10 cellular contexts compared by ENCODE assay signal in genomic region chr22:35315855-35316745, GRCh38. TPM values are rescaled to one million over a fixed set of nuclear protein-coding genes. Genes with fewer than 3 reads are reported as not detected.
A peak's percentile ranks its signal among the peaks of the same experiment; 100 is the strongest.
DNase-seq lines count a peak whose midpoint lies in the region; ATAC-seq, FAIRE-seq and TF ChIP-seq lines count a peak whose summit lies in the region.
"Had no signal": no experiment of that assay in that cellular context is flagged by ENCODE, and none has a peak within 500 bp of the region (broad histone marks: within the 10 kb centered on the region; RNA-seq: fewer than 3 reads in every experiment).

No MANE protein-coding gene starts in this region.

- H3K4me1 Mint-ChIP-seq in CD14-positive monocyte = peaks cover 24% of the 10 kb centered on the region
- peaks cover 39% of the 10 kb centered on the region for H3K4me1 Mint-ChIP-seq in activated CD4-positive, alpha-beta T cell treated with anti-CD3 and anti-CD28 coated beads, Interleukin-2, amount 10 ng/mL, durations not matched to agents 7 days and 5 days

- peak; percentile 86 for FAIRE-seq in bronchial epithelial cell (lab: Jason Lieb, UNC)

- POLR2A ChIA-PET in activated CD4-positive, alpha-beta T cell treated with anti-CD3 and anti-CD28 coated beads, Interleukin-2, amount 10 ng/mL, durations not matched to agents 7 days and 5 days (lab: Charles Lee) = no interaction called here
- POLR2A ChIA-PET in HEK293T (lab: Yijun Ruan, JAX) = no interaction called here

- no peak for ATAC-seq in GM18870 (IDR thresholded peaks at IDR 0.05; ENCODE audit: unreplicated experiment)

- TF ChIP-seq CTCF in CD14-positive monocyte (IDR thresholded peaks at IDR 0.05) (no peak), bronchial epithelial cell (IDR thresholded peaks at IDR 0.05; ENCODE audit: insufficient read depth, low read length, severe bottlenecking) (no peak)

- intact Hi-C loops in CD14-positive monocyte (cut with micrococcal nuclease) = no loop called here

- CTCF ChIA-PET in activated CD4-positive, alpha-beta T cell treated with anti-CD3 and anti-CD28 coated beads, Interleukin-2, amount 10 ng/mL, durations not matched to agents 7 days and 5 days (lab: Charles Lee) = no interaction called here
- CTCF ChIA-PET in HEK293T (lab: Yijun Ruan, JAX) = no interaction called here

- H3K27me3 ChIP-seq in bronchial epithelial cell (ENCODE audit: control insufficient read depth, insufficient read depth, low read length) = no peaks in the 10 kb centered on the region

- H3K4me3 ChIP-seq in bronchial epithelial cell (ENCODE audit: low read depth, low read length) = no peak overlapping the region

- DNase-seq in CD14-positive monocyte (ENCODE audit: low spot score) = peak; percentile 38
- DNase-seq in NCI-H187 (lab: John Stamatoyannopoulos, UW) = peak; percentile 7 to 17
- no peak for DNase-seq in bronchial epithelial cell (ENCODE audit: low read depth)
- DNase-seq in mucosa of gallbladder (ENCODE audit: low spot score) = peak; percentile 74
- DNase-seq in activated CD4-positive, alpha-beta T cell treated with anti-CD3 and anti-CD28 coated beads, Interleukin-2, amount 10 ng/mL, durations not matched to agents 7 days and 5 days = no peak
- no peak for DNase-seq in activated CD8-positive, alpha-beta memory T cell treated with anti-CD3 and anti-CD28 coated beads, Interleukin-2, amount 50 U/mL, for 48 hours
- no peak for DNase-seq in HEK293T (ENCODE audit: extremely low spot score)
- DNase-seq: activated naive CD4-positive, alpha-beta T cell treated with Interleukin-2 at 50 U/mL for 16 hours; effector CD8-positive, alpha-beta T cell had no signal

- H3K9me3 Mint-ChIP-seq in CD14-positive monocyte = no peaks in the 10 kb centered on the region
- no peaks in the 10 kb centered on the region for H3K9me3 Mint-ChIP-seq in activated CD4-positive, alpha-beta T cell treated with anti-CD3 and anti-CD28 coated beads, Interleukin-2, amount 10 ng/mL, durations not matched to agents 7 days and 5 days

- no peak overlapping the region for H3K4me3 Mint-ChIP-seq in CD14-positive monocyte
- no peak overlapping the region for H3K4me3 Mint-ChIP-seq in activated CD4-positive, alpha-beta T cell treated with anti-CD3 and anti-CD28 coated beads, Interleukin-2, amount 10 ng/mL, durations not matched to agents 7 days and 5 days

- peaks cover 0 to 2% (median 0%) of the 10 kb centered on the region in 3 donors for H3K27me3 Mint-ChIP-seq in CD14-positive monocyte (ENCODE audit: low read depth in 3 of 3)
- no peaks in the 10 kb centered on the region for H3K27me3 Mint-ChIP-seq in activated CD4-positive, alpha-beta T cell treated with anti-CD3 and anti-CD28 coated beads, Interleukin-2, amount 10 ng/mL, durations not matched to agents 7 days and 5 days

- H3K36me3 Mint-ChIP-seq in CD14-positive monocyte = peaks cover 88 to 94% of the 10 kb centered on the region in 2 donors
- H3K36me3 Mint-ChIP-seq in activated CD4-positive, alpha-beta T cell treated with anti-CD3 and anti-CD28 coated beads, Interleukin-2, amount 10 ng/mL, durations not matched to agents 7 days and 5 days (ENCODE audit: low read depth) = no peaks in the 10 kb centered on the region

- peaks cover 14% of the 10 kb centered on the region for H3K36me3 ChIP-seq in bronchial epithelial cell (ENCODE audit: control insufficient read depth, insufficient read depth, low read length)

- H3K27ac Mint-ChIP-seq in CD14-positive monocyte = peak overlapping the region in 3 of 7 donors; percentile 8 to 77 (median 14)
- no peak overlapping the region for H3K27ac Mint-ChIP-seq in activated CD4-positive, alpha-beta T cell treated with anti-CD3 and anti-CD28 coated beads, Interleukin-2, amount 10 ng/mL, durations not matched to agents 7 days and 5 days

TF ChIP-seq in HEK293T, 16 proteins besides CTCF, POLR2A, EP300 and RAD21:
- TF ChIP-seq LEF1 (IDR thresholded peaks at IDR 0.05; ENCODE audit: borderline replicate concordance) = no peak
- TF ChIP-seq FOXM1 (IDR thresholded peaks at IDR 0.05; ENCODE audit: borderline replicate concordance) = no peak
- TF ChIP-seq FOXA1 (IDR thresholded peaks at IDR 0.05) = no peak
- no peak for TF ChIP-seq SP1 (IDR thresholded peaks at IDR 0.05)
- TF ChIP-seq CTBP1 (IDR thresholded peaks at IDR 0.05; ENCODE audit: borderline replicate concordance) = no peak
- no peak for TF ChIP-seq BHLHE40 (IDR thresholded peaks at IDR 0.05; ENCODE audit: borderline replicate concordance)
- no peak for TF ChIP-seq L3MBTL2 (conservative IDR thresholded peaks at IDR 0.05)
- TF ChIP-seq FOXK2 (IDR thresholded peaks at IDR 0.05) = no peak
- no peak for TF ChIP-seq SUZ12 (IDR thresholded peaks at IDR 0.05)
- no peak for TF ChIP-seq ZNF384 (IDR thresholded peaks at IDR 0.05)
- no peak for TF ChIP-seq TARDBP (IDR thresholded peaks at IDR 0.05)
- no peak for TF ChIP-seq ELF4 (IDR thresholded peaks at IDR 0.05)

RNA-seq across cellular contexts. Expression of gene TOM1, which starts 16.4 kb away (rescaled TPM):
- 100 to 1,000 TPM in 1 of 2 donors, 10 to 100 TPM in 1; 80.5 to 120 TPM for polyA plus RNA-seq in CD14-positive monocyte
- total RNA-seq in bronchial epithelial cell (22.6 and 28.0 TPM in 2 replicates), mucosa of gallbladder (82.9 TPM)
- 10 to 100 TPM; 30.0 to 37.8 TPM for total RNA-seq in activated CD4-positive, alpha-beta T cell treated with anti-CD3 and anti-CD28 coated beads, Interleukin-2, amount 10 ng/mL, durations not matched to agents 7 days and 5 days

RNA-seq across cellular contexts. Expression of gene HMGXB4, which starts 58.8 kb away (rescaled TPM):
- polyA plus RNA-seq in CD14-positive monocyte = 1 to 10 TPM; 6.3 to 8.1 TPM
- total RNA-seq in bronchial epithelial cell (11.6 and 12.8 TPM in 2 replicates), mucosa of gallbladder (15.8 TPM)
- 10 to 100 TPM; 32.2 to 35.5 TPM for total RNA-seq in activated CD4-positive, alpha-beta T cell treated with anti-CD3 and anti-CD28 coated beads, Interleukin-2, amount 10 ng/mL, durations not matched to agents 7 days and 5 days

Comparison
In these comparisons a context has a peak if more than half of its experiments do, and no peak if none do; other contexts are left out.
1. DNase-seq: peak in CD14-positive monocyte (single experiment), NCI-H187 (2 of 2) and mucosa of gallbladder (single experiment); none in bronchial epithelial cell (single experiment), activated CD4-positive, alpha-beta T cell treated with anti-CD3 and anti-CD28 coated beads, Interleukin-2, amount 10 ng/mL, durations not matched to agents 7 days and 5 days (single experiment), activated CD8-positive, alpha-beta memory T cell treated with anti-CD3 and anti-CD28 coated beads, Interleukin-2, amount 50 U/mL, for 48 hours (single experiment) and HEK293T (single experiment).